ENCODE assay signal across 16 cellular contexts in the genomic region with DNA sequence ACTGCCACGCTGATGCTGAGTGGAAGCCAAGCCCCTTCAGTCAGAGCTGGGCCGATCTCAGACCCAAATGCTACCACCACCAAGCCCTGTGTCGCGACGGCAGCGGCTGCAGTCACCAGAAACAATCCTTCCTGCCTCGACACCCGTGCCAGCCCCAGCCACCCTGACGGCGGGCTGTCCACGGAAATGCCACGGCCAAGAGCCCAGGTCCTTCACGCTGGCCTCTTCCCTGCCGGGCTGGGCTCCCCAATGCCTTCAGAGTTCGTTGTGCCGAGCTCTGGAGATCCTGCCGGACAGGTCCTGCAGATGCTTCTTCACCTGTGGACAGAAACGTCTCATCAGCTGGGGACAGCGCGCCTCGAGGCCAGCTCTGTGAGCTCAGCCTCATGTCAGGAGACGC. TPM values are rescaled to one million over a fixed set of nuclear protein-coding genes. Genes with fewer than 3 reads are reported as not detected.
A peak's percentile ranks its signal among the peaks of the same experiment; 100 is the strongest.
DNase-seq lines count a peak whose midpoint lies in the region; ATAC-seq and TF ChIP-seq lines count a peak whose summit lies in the region.
"Had no signal": no experiment of that assay in that cellular context is flagged by ENCODE, and none has a peak within 500 bp of the region (broad histone marks: within the 10 kb centered on the region; RNA-seq: fewer than 3 reads in every experiment).

No MANE protein-coding gene starts in this region.

- no peak overlapping the region for H3K27ac Mint-ChIP-seq in glutamatergic neuron (ENCODE audit: unreplicated experiment)
- H3K27ac Mint-ChIP-seq: H9 had no signal

- no peaks in the 10 kb centered on the region for H3K27me3 ChIP-seq in ascending aorta
- H3K27me3 ChIP-seq in neutrophil, result no peaks in the 10 kb centered on the region
- H3K27me3 ChIP-seq: BLaER1 treated with 17β-estradiol and CSF1 and Interleukin-3, amounts not matched to agents 10 nM and 100 nM had no signal

- no peaks in the 10 kb centered on the region for H3K9me3 ChIP-seq in ascending aorta
- H3K9me3 ChIP-seq in neutrophil, result no peaks in the 10 kb centered on the region

- H3K4me3 Mint-ChIP-seq in glutamatergic neuron (ENCODE audit: unreplicated experiment), result peak overlapping the region; percentile 15
- H3K4me3 Mint-ChIP-seq: CD4-positive, CD25-positive, alpha-beta regulatory T cell; H9 had no signal

- intact Hi-C loops in left cardiac atrium (cut with DNase I) (no loop called here), Right ventricle myocardium superior (cut with DNase I) (loop anchor here (10.0 kb wide), 1 partner anchor 168 kb away; no protein-coding TSS in a partner anchor), ascending aorta (cut with DNase I) (no loop called here)

- H3K27me3 Mint-ChIP-seq in glutamatergic neuron (ENCODE audit: unreplicated experiment), result peaks cover 3% of the 10 kb centered on the region
- H3K27me3 Mint-ChIP-seq: CD4-positive, CD25-positive, alpha-beta regulatory T cell had no signal

- H3K4me3 ChIP-seq in ascending aorta (no peak overlapping the region), neutrophil (ENCODE audit: low read depth in 1 of 2, low read length in 1 of 2) (no peak overlapping the region)
- H3K4me3 ChIP-seq: BLaER1 treated with 17β-estradiol and CSF1 and Interleukin-3, amounts not matched to agents 10 nM and 100 nM had no signal

- TF ChIP-seq CTCF in ascending aorta (IDR thresholded peaks at IDR 0.05) (no peak), glutamatergic neuron (IDR thresholded peaks at IDR 0.05; ENCODE audit: partially characterized antibody, unreplicated experiment) (no peak), neutrophil (IDR thresholded peaks at IDR 0.05) (no peak)

- DNase-seq in left cardiac atrium (peak; percentile 17), Right ventricle myocardium superior (no peak), ascending aorta (ENCODE audit: low spot score in 2 of 2) (no peak), glutamatergic neuron (no peak), NCI-H146 treated with DMSO at 0.1 percent for 48 hours (lab: John Stamatoyannopoulos, UW; ENCODE audit: unreplicated experiment) (no peak)
- DNase-seq: 8988T; AML-193; CD4-positive, CD25-positive, alpha-beta regulatory T cell; DMS53; GF-D8; GOT3; H9 had no signal

- peak overlapping the region; percentile 32 to 34 for H3K27ac ChIP-seq in ascending aorta
- H3K27ac ChIP-seq in neutrophil, result peak overlapping the region; percentile 23
- H3K27ac ChIP-seq: BLaER1 treated with 17β-estradiol and CSF1 and Interleukin-3, amounts not matched to agents 10 nM and 100 nM had no signal

- H3K36me3 Mint-ChIP-seq in glutamatergic neuron (ENCODE audit: unreplicated experiment), result peaks cover 4% of the 10 kb centered on the region

- H3K36me3 ChIP-seq in ascending aorta (peaks cover 76 to 90% of the 10 kb centered on the region in 2 donors), neutrophil (peaks cover 98% of the 10 kb centered on the region)

- H3K4me1 ChIP-seq in ascending aorta (no peaks in the 10 kb centered on the region), neutrophil (ENCODE audit: control insufficient read depth in 1 of 2, insufficient read depth in 1 of 2, low read depth in 1 of 2, low read length in 1 of 2) (peaks cover 11 to 14% of the 10 kb centered on the region in 2 experiments)

- H3K4me1 Mint-ChIP-seq in glutamatergic neuron (ENCODE audit: low read depth, unreplicated experiment), result no peaks in the 10 kb centered on the region

- ATAC-seq in left cardiac atrium (no peak), Right ventricle myocardium superior (ENCODE audit: poor library complexity) (no peak), HG02852 (IDR thresholded peaks at IDR 0.05; ENCODE audit: unreplicated experiment) (no peak)

- peaks cover 5% of the 10 kb centered on the region for H3K9me3 Mint-ChIP-seq in glutamatergic neuron (ENCODE audit: unreplicated experiment)
- H3K9me3 Mint-ChIP-seq: H9 had no signal

RNA-seq across cellular contexts. Expression of gene LRPAP1, which starts 19.5 kb away (rescaled TPM):
- total RNA-seq in left cardiac atrium, result 100 to 1,000 TPM; 226 to 312 TPM
- total RNA-seq in Right ventricle myocardium superior, result 280 TPM
- total RNA-seq in ascending aorta, result 172 TPM
- total RNA-seq in glutamatergic neuron (ENCODE audit: unreplicated experiment), result 68.5 TPM

RNA-seq across cellular contexts. Expression of gene DOK7, which starts 49.6 kb away (rescaled TPM):
- 10 to 100 TPM; 21.5 to 38.2 TPM for total RNA-seq in left cardiac atrium
- total RNA-seq in Right ventricle myocardium superior, result 33.7 TPM
- 33.5 TPM for total RNA-seq in ascending aorta
- 5.1 TPM for total RNA-seq in glutamatergic neuron (ENCODE audit: unreplicated experiment)
- total RNA-seq: CD4-positive, CD25-positive, alpha-beta regulatory T cell; HT1080 had no signal
